12 cellular contexts compared by ENCODE assay signal in genomic region chr16:600781-601180, GRCh38. TPM values are rescaled to one million over a fixed set of nuclear protein-coding genes. Genes with fewer than 3 reads are reported as not detected.
DNase-seq lines count a peak whose midpoint lies in the region; ATAC-seq, FAIRE-seq and TF ChIP-seq lines count a peak whose summit lies in the region.
"Had no signal": no experiment of that assay in that cellular context is flagged by ENCODE, and none has a peak within 500 bp of the region (broad histone marks: within the 10 kb centered on the region; RNA-seq: fewer than 3 reads in every experiment).

No MANE protein-coding gene starts in this region.

- no peak overlapping the region for H3K4me3 ChIP-seq in Jurkat, Clone E6-1 (ENCODE audit: low read length)
- H3K4me3 ChIP-seq in astrocyte (ENCODE audit: insufficient read depth, low read depth, low read length) (no peak overlapping the region), mesenchymal stem cell (ENCODE audit: insufficient read depth in 1 of 2, low read depth in 1 of 2, low read length in 2 of 2) (no peak overlapping the region)
- H3K4me3 ChIP-seq: colonic mucosa, tibial nerve had no signal

- peaks cover 9% of the 10 kb centered on the region for H3K9me3 Mint-ChIP-seq in astrocyte (ENCODE audit: unreplicated experiment)

- H3K9ac ChIP-seq in astrocyte (ENCODE audit: low read length): no peak overlapping the region
- H3K9ac ChIP-seq in mesenchymal stem cell (ENCODE audit: low read length): no peak overlapping the region

- peak; percentile 27 for ATAC-seq in left colon
- ATAC-seq in HG03045 (IDR thresholded peaks at IDR 0.05; ENCODE audit: unreplicated experiment): no peak
- no peak for ATAC-seq in HG03342 (IDR thresholded peaks at IDR 0.05; ENCODE audit: unreplicated experiment)
- ATAC-seq: naive thymus-derived CD8-positive, alpha-beta T cell had no signal

- H3K27me3 ChIP-seq in astrocyte (ENCODE audit: insufficient read depth, low read length) (no peaks in the 10 kb centered on the region), mesenchymal stem cell (ENCODE audit: control insufficient read depth in 1 of 2, insufficient read depth in 1 of 2, low read length in 2 of 2) (no peaks in the 10 kb centered on the region)
- H3K27me3 ChIP-seq: colonic mucosa, tibial nerve had no signal

- H3K9me3 ChIP-seq in astrocyte (ENCODE audit: insufficient read depth, low read depth, low read length) (no peaks in the 10 kb centered on the region), mesenchymal stem cell (ENCODE audit: control insufficient read depth, low read length) (peaks cover 4% of the 10 kb centered on the region)
- H3K9me3 ChIP-seq: colonic mucosa, tibial nerve had no signal

- H3K27ac ChIP-seq in astrocyte (ENCODE audit: low read depth, low read length) (no peak overlapping the region), mesenchymal stem cell (ENCODE audit: low read length, poor library complexity, severe bottlenecking) (no peak overlapping the region)
- H3K27ac ChIP-seq: colonic mucosa, tibial nerve had no signal

- DNase-seq in GF-D8 (lab: John Stamatoyannopoulos, UW) (peak; percentile 34), astrocyte (ENCODE audit: low read depth) (no peak), left colon (no peak), mesenchymal stem cell (no peak), AG08395 (ENCODE audit: low spot score) (no peak)
- peak; percentile 44 for DNase-seq in Jurkat, Clone E6-1 (ENCODE audit: low read depth, low spot score)
- DNase-seq: colonic mucosa; naive thymus-derived CD8-positive, alpha-beta T cell; stimulated activated CD4-positive, alpha-beta T cell treated with anti-CD3 and anti-CD28 coated beads, Interleukin-2, amount 100 ng/mL, for 48 hours had no signal

- H2AK5ac ChIP-seq in mesenchymal stem cell (ENCODE audit: low read length, severe bottlenecking): no peak overlapping the region

- H3K27ac Mint-ChIP-seq in astrocyte (ENCODE audit: unreplicated experiment): no peak overlapping the region

- H4K8ac ChIP-seq in mesenchymal stem cell (ENCODE audit: low read length): no peak overlapping the region

- no peak overlapping the region for H2BK5ac ChIP-seq in mesenchymal stem cell (ENCODE audit: low read depth, low read length, poor library complexity, severe bottlenecking)

- peaks cover 14% of the 10 kb centered on the region for H3K36me3 Mint-ChIP-seq in astrocyte (ENCODE audit: low read depth, unreplicated experiment)

- 62% methylated on average over 7 of the region's 7 CpGs for WGBS in mesenchymal stem cell

- peaks cover 63% of the 10 kb centered on the region for H4K20me1 ChIP-seq in astrocyte (ENCODE audit: insufficient read depth, low read length)

- H3K27me3 Mint-ChIP-seq in astrocyte (ENCODE audit: low read depth, unreplicated experiment): no peaks in the 10 kb centered on the region
- H3K27me3 Mint-ChIP-seq: naive thymus-derived CD8-positive, alpha-beta T cell had no signal

- H3K18ac ChIP-seq in mesenchymal stem cell (ENCODE audit: low read depth in 1 of 2, low read length in 2 of 2): no peak overlapping the region

- no peak overlapping the region for H3K4me2 ChIP-seq in astrocyte (ENCODE audit: low read length)
- no peak overlapping the region for H3K4me2 ChIP-seq in mesenchymal stem cell (ENCODE audit: low read length, poor library complexity, severe bottlenecking)

- H2BK12ac ChIP-seq in mesenchymal stem cell (ENCODE audit: low read length in 2 of 2): no peak overlapping the region

- FAIRE-seq in astrocyte (lab: Jason Lieb, UNC): no peak

- no peak overlapping the region for H4K91ac ChIP-seq in mesenchymal stem cell (ENCODE audit: low read length)

- H3K4ac ChIP-seq in mesenchymal stem cell (ENCODE audit: low read depth in 1 of 2, low read length in 2 of 2): no peak overlapping the region

- H3K23ac ChIP-seq in mesenchymal stem cell (ENCODE audit: low read length in 2 of 2): no peak overlapping the region

- H3K36me3 ChIP-seq in astrocyte (ENCODE audit: insufficient read depth, low read length) (no peaks in the 10 kb centered on the region), mesenchymal stem cell (ENCODE audit: control insufficient read depth in 1 of 2, insufficient read depth in 2 of 2, low read depth in 1 of 2, low read length in 2 of 2) (peaks cover 11 to 34% of the 10 kb centered on the region in 2 experiments)
- H3K36me3 ChIP-seq: colonic mucosa had no signal

- no peaks in the 10 kb centered on the region for H3K4me1 Mint-ChIP-seq in astrocyte (ENCODE audit: low read depth, unreplicated experiment)

- H2AFZ ChIP-seq in astrocyte (ENCODE audit: low read depth, low read length) (no peak overlapping the region), mesenchymal stem cell (ENCODE audit: low read depth, low read length) (no peak overlapping the region)

- intact Hi-C loops in left colon (cut with DNase I, micrococcal nuclease): no loop called here

- H3K79me1 ChIP-seq in mesenchymal stem cell (replicated peaks; ENCODE audit: low read length, poor library complexity, severe bottlenecking): peaks cover 39% of the 10 kb centered on the region

- H3K79me2 ChIP-seq in astrocyte (ENCODE audit: insufficient read depth, low read length): peaks cover 38% of the 10 kb centered on the region

- H2BK15ac ChIP-seq in mesenchymal stem cell (ENCODE audit: low read depth, poor library complexity, severe bottlenecking): no peak overlapping the region

- no peak overlapping the region for H2BK120ac ChIP-seq in mesenchymal stem cell (ENCODE audit: low read depth, low read length)

- H3K4me1 ChIP-seq in astrocyte (ENCODE audit: insufficient read depth, low read length) (no peaks in the 10 kb centered on the region), mesenchymal stem cell (ENCODE audit: control insufficient read depth, insufficient read depth, low read depth, low read length) (peaks cover 5% of the 10 kb centered on the region)
- H3K4me1 ChIP-seq: colonic mucosa, tibial nerve had no signal

- TF ChIP-seq CTCF in astrocyte (IDR thresholded peaks at IDR 0.05; ENCODE audit: insufficient read depth, low read depth, low read length): peak; percentile 12

- H3K4me3 Mint-ChIP-seq in astrocyte (ENCODE audit: unreplicated experiment): no peak overlapping the region
- H3K4me3 Mint-ChIP-seq: naive thymus-derived CD8-positive, alpha-beta T cell had no signal

- no peak overlapping the region for H3K14ac ChIP-seq in mesenchymal stem cell (ENCODE audit: low read length in 2 of 2)

RNA-seq across cellular contexts. Expression of gene RAB40C, which starts 10.9 kb away (rescaled TPM):
- polyA plus RNA-seq in Jurkat, Clone E6-1 (2012; ENCODE audit: insufficient read depth, insufficient read length): 20.7 TPM
- total RNA-seq in astrocyte (12.6 and 13.0 TPM in 2 replicates), left colon (10 to 100 TPM; 38.2 to 43.4 TPM)
- 11.2 TPM for polyA plus RNA-seq in mesenchymal stem cell (2013, experiment 1 of 2)
- polyA plus RNA-seq in mesenchymal stem cell (2013, experiment 2 of 2): 12.0 TPM

RNA-seq across cellular contexts. Expression of gene WFIKKN1, which starts 30.0 kb away (rescaled TPM):
- not detected for polyA plus RNA-seq in Jurkat, Clone E6-1 (2012; ENCODE audit: insufficient read depth, insufficient read length)
- total RNA-seq in astrocyte (0.43 and 0.89 TPM in 2 replicates), left colon (1 to 10 TPM in 1 of 2 donors, under 1 TPM in 1; 0.64 to 3.6 TPM)
- polyA plus RNA-seq in mesenchymal stem cell (2013, experiment 1 of 2): 0.15 TPM
- polyA plus RNA-seq in mesenchymal stem cell (2013, experiment 2 of 2): 0.23 TPM

RNA-seq across cellular contexts. Expression of gene PIGQ, which starts 31.0 kb away (rescaled TPM):
- polyA plus RNA-seq in Jurkat, Clone E6-1 (2012; ENCODE audit: insufficient read depth, insufficient read length): 28.1 TPM
- total RNA-seq in astrocyte (22.2 and 22.4 TPM in 2 replicates), left colon (10 to 100 TPM; 37.6 to 39.5 TPM)
- 18.5 TPM for polyA plus RNA-seq in mesenchymal stem cell (2013, experiment 1 of 2)
- 17.1 TPM for polyA plus RNA-seq in mesenchymal stem cell (2013, experiment 2 of 2)

RNA-seq across cellular contexts. Expression of gene NHLRC4, which starts 34.0 kb away (rescaled TPM):
- not detected for polyA plus RNA-seq in Jurkat, Clone E6-1 (2012; ENCODE audit: insufficient read depth, insufficient read length)
- total RNA-seq in astrocyte: 0.50 and 0.73 TPM in 2 replicates
- under 1 TPM in 1 of 2 donors, not detected in 1; 0.36 TPM for total RNA-seq in left colon
- 0.62 TPM for polyA plus RNA-seq in mesenchymal stem cell (2013, experiment 1 of 2)
- polyA plus RNA-seq in mesenchymal stem cell (2013, experiment 2 of 2): 0.64 TPM

RNA-seq across cellular contexts. Expression of gene METTL26, which starts 35.3 kb away (rescaled TPM):
- 171 TPM for polyA plus RNA-seq in Jurkat, Clone E6-1 (2012; ENCODE audit: insufficient read depth, insufficient read length)
- total RNA-seq in astrocyte (56.4 and 59.6 TPM in 2 replicates), left colon (10 to 100 TPM; 42.0 to 52.0 TPM)
- 58.3 TPM for polyA plus RNA-seq in mesenchymal stem cell (2013, experiment 1 of 2)
- polyA plus RNA-seq in mesenchymal stem cell (2013, experiment 2 of 2): 56.5 TPM

Comparison
In these comparisons a context has a peak if more than half of its experiments do, and no peak if none do; other contexts are left out.
1. DNase-seq: peak in GF-D8 (single experiment) and Jurkat, Clone E6-1 (single experiment); none in astrocyte (single experiment), left colon (0 of 2), mesenchymal stem cell (single experiment) and AG08395 (single experiment).